Comparison of ENCODE assay signal across 20 cellular contexts in the genomic region with DNA sequence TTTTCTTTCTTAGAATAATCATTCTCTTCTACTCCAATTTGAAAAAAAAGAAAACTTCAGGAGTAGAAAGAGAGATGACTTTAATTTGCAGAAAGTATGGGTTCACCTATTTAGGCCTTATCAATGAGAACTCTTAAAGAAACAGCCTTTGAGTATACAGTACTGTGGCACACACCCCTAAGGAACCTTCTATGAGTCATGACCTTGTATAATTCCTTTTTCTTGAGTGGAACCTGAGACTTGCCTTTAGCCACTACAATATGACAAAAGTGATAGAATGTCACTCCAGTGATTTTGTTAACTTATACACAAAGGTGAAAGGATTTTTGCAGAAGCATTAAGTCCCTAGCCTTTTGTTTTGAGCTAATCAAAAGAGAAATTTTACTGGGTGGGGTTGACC. TPM values are rescaled to one million over a fixed set of nuclear protein-coding genes. Genes with fewer than 3 reads are reported as not detected.
A peak's percentile ranks its signal among the peaks of the same experiment; 100 is the strongest.
DNase-seq lines count a peak whose midpoint lies in the region; ATAC-seq and TF ChIP-seq lines count a peak whose summit lies in the region.
"Had no signal": no experiment of that assay in that cellular context is flagged by ENCODE, and none has a peak within 500 bp of the region (broad histone marks: within the 10 kb centered on the region; RNA-seq: fewer than 3 reads in every experiment).

No MANE protein-coding gene starts in this region.

- TF ChIP-seq EP300 in SK-N-SH (IDR thresholded peaks at IDR 0.05; ENCODE audit: borderline replicate concordance in 1 of 2, low read depth in 1 of 2, low read length in 1 of 2): no peak

- H2AFZ ChIP-seq in SK-N-SH (ENCODE audit: low read depth): no peak overlapping the region
- H2AFZ ChIP-seq: GM23338 had no signal

- no peaks in the 10 kb centered on the region for H4K20me1 ChIP-seq in SK-N-SH (ENCODE audit: insufficient read depth)
- H4K20me1 ChIP-seq: BLaER1 had no signal

- no peak overlapping the region for H3K9ac ChIP-seq in SK-N-SH
- H3K9ac ChIP-seq: BLaER1 had no signal

- no peaks in the 10 kb centered on the region for H3K27me3 Mint-ChIP-seq in osteocyte (ENCODE audit: unreplicated experiment)
- peaks cover 34% of the 10 kb centered on the region for H3K27me3 Mint-ChIP-seq in activated T-cell treated with anti-CD3 and anti-CD28 coated beads, Interleukin-2, amount 50 U/mL, for 72 hours (ENCODE audit: low read depth)
- H3K27me3 Mint-ChIP-seq in effector memory CD8-positive, alpha-beta T cell: peaks cover 10 to 35% of the 10 kb centered on the region in 2 donors

- no peaks in the 10 kb centered on the region for H3K9me2 ChIP-seq in SK-N-SH

- H3F3A ChIP-seq in SK-N-SH (replicated peaks; ENCODE audit: insufficient read depth): peaks cover 37% of the 10 kb centered on the region

- H3K4me3 ChIP-seq in SK-N-SH (ENCODE audit: low read depth in 2 of 2, low read length in 1 of 2) (no peak overlapping the region), RWPE2 (ENCODE audit: severe bottlenecking) (no peak overlapping the region)
- H3K4me3 ChIP-seq: A549, BLaER1, GM12878, GM23338, K562 had no signal

- TF ChIP-seq CTCF in SK-N-SH (IDR thresholded peaks at IDR 0.05) (no peak), RWPE2 (IDR thresholded peaks at IDR 0.05; ENCODE audit: poor library complexity, severe bottlenecking) (no peak), osteocyte (IDR thresholded peaks at IDR 0.05) (no peak)

- DNase-seq in SK-N-SH (no peak), RWPE2 (ENCODE audit: low spot score) (no peak), osteocyte (ENCODE audit: extremely low spot score, unreplicated experiment) (no peak)
- DNase-seq in activated T-cell treated with anti-CD3 and anti-CD28 coated beads, Interleukin-2, amount 50 U/mL, for 72 hours: no peak
- no peak for DNase-seq in effector memory CD8-positive, alpha-beta T cell
- DNase-seq: CD4-positive, alpha-beta memory T cell; DMS153; DMS79 treated with DMSO at 0.1 percent for 48 hours; HCEC 1CT; IMR-90 had no signal

- CTCF ChIA-PET in SK-N-SH (lab: Yijun Ruan, JAX): interaction anchor here (1.5 to 2.2 kb wide), 3 partner anchors 246 to 384 kb away, joined by 3 to 11 read pairs (median 5); no protein-coding TSS in a partner anchor

- H3K4me3 Mint-ChIP-seq in osteocyte (ENCODE audit: unreplicated experiment): no peak overlapping the region
- no peak overlapping the region for H3K4me3 Mint-ChIP-seq in activated T-cell treated with anti-CD3 and anti-CD28 coated beads, Interleukin-2, amount 50 U/mL, for 72 hours
- H3K4me3 Mint-ChIP-seq in effector memory CD8-positive, alpha-beta T cell: no peak overlapping the region
- H3K4me3 Mint-ChIP-seq: CD14-positive monocyte; CD4-positive, alpha-beta memory T cell; GM23338 had no signal

- H3K4me1 ChIP-seq in SK-N-SH (ENCODE audit: control insufficient read depth in 1 of 2, insufficient read depth in 2 of 2, low read depth in 1 of 2, low read length in 1 of 2) (peaks cover 16 to 32% of the 10 kb centered on the region in 2 experiments; a peak in 3 of 4 replicates), RWPE2 (ENCODE audit: insufficient read depth, poor library complexity, severe bottlenecking) (peaks cover 4% of the 10 kb centered on the region)
- H3K4me1 ChIP-seq: BLaER1 had no signal

- POLR2A ChIA-PET in SK-N-SH (lab: Yijun Ruan, JAX): no interaction called here

- peaks cover 75% of the 10 kb centered on the region for H3K4me1 Mint-ChIP-seq in osteocyte (ENCODE audit: unreplicated experiment)
- no peaks in the 10 kb centered on the region for H3K4me1 Mint-ChIP-seq in activated T-cell treated with anti-CD3 and anti-CD28 coated beads, Interleukin-2, amount 50 U/mL, for 72 hours (ENCODE audit: low read depth)
- H3K4me1 Mint-ChIP-seq in effector memory CD8-positive, alpha-beta T cell (ENCODE audit: low read depth in 2 of 2): peaks cover 1 to 5% of the 10 kb centered on the region in 2 donors
- H3K4me1 Mint-ChIP-seq: CD14-positive monocyte had no signal

- H3K79me2 ChIP-seq in SK-N-SH (ENCODE audit: insufficient read depth): peaks cover 71% of the 10 kb centered on the region

- H3K36me3 ChIP-seq in SK-N-SH (replicated peaks in 1 of 2; ENCODE audit: control insufficient read depth in 1 of 2, insufficient read depth in 2 of 2, low read length in 1 of 2) (peaks cover 0 to 22% of the 10 kb centered on the region in 2 experiments), RWPE2 (ENCODE audit: low read depth) (no peaks in the 10 kb centered on the region)
- H3K36me3 ChIP-seq: BLaER1 had no signal

- no peak for ATAC-seq in SK-N-SH treated with all-trans-retinoic acid at 6 μM for 48 hours
- ATAC-seq in RWPE2 (ENCODE audit: low read depth): peak; percentile 42; the same call in 1 of the 3 replicates
- ATAC-seq in activated T-cell treated with anti-CD3 and anti-CD28 coated beads, Interleukin-2, amount 50 U/mL, for 72 hours (replicated peaks in 1 of 2): no peak
- ATAC-seq in esophagus mucosa: no peak
- ATAC-seq in effector memory CD8-positive, alpha-beta T cell (replicated peaks): no peak
- ATAC-seq: A549, GM12878, GM23338, K562 had no signal

- H3K36me3 Mint-ChIP-seq in osteocyte (ENCODE audit: unreplicated experiment): peaks cover 48% of the 10 kb centered on the region
- no peaks in the 10 kb centered on the region for H3K36me3 Mint-ChIP-seq in activated T-cell treated with anti-CD3 and anti-CD28 coated beads, Interleukin-2, amount 50 U/mL, for 72 hours (ENCODE audit: insufficient read depth in 2 of 2)
- no peaks in the 10 kb centered on the region for H3K36me3 Mint-ChIP-seq in effector memory CD8-positive, alpha-beta T cell (ENCODE audit: insufficient read depth)
- H3K36me3 Mint-ChIP-seq: CD14-positive monocyte; CD4-positive, alpha-beta memory T cell had no signal

- H3K27me3 ChIP-seq in SK-N-SH (ENCODE audit: insufficient read depth): no peaks in the 10 kb centered on the region
- H3K27me3 ChIP-seq in RWPE2 (ENCODE audit: insufficient read depth, poor library complexity, severe bottlenecking): no peaks in the 10 kb centered on the region
- H3K27me3 ChIP-seq: BLaER1 had no signal

- H3K27ac ChIP-seq in SK-N-SH (ENCODE audit: low read depth in 2 of 2, low read length in 1 of 2) (peak overlapping the region; percentile 86 to 94; a peak in 3 of 4 replicates), RWPE2 (ENCODE audit: poor library complexity, severe bottlenecking) (no peak overlapping the region)
- H3K27ac ChIP-seq: 22Rv1, A549, BLaER1 had no signal

- TF ChIP-seq RAD21 in SK-N-SH (IDR thresholded peaks at IDR 0.05; ENCODE audit: low read length): no peak

- peaks cover 4% of the 10 kb centered on the region for H3K9me3 Mint-ChIP-seq in osteocyte (ENCODE audit: unreplicated experiment)
- H3K9me3 Mint-ChIP-seq in activated T-cell treated with anti-CD3 and anti-CD28 coated beads, Interleukin-2, amount 50 U/mL, for 72 hours: peaks cover 0 to 1% of the 10 kb centered on the region in 2 donors
- no peaks in the 10 kb centered on the region for H3K9me3 Mint-ChIP-seq in effector memory CD8-positive, alpha-beta T cell

- H3K4me2 ChIP-seq in SK-N-SH: peak overlapping the region; percentile 59; the same call in 1 of the 2 replicates
- H3K4me2 ChIP-seq: A549, BLaER1, GM23338 had no signal

- H3K9me3 ChIP-seq in SK-N-SH (peaks cover 4% of the 10 kb centered on the region; the same call in 1 of the 2 replicates), RWPE2 (ENCODE audit: severe bottlenecking) (no peaks in the 10 kb centered on the region)
- H3K9me3 ChIP-seq: A549, BLaER1 had no signal

- H3K27ac Mint-ChIP-seq in osteocyte (ENCODE audit: unreplicated experiment): peak overlapping the region; percentile 32
- H3K27ac Mint-ChIP-seq in activated T-cell treated with anti-CD3 and anti-CD28 coated beads, Interleukin-2, amount 50 U/mL, for 72 hours: no peak overlapping the region
- no peak overlapping the region for H3K27ac Mint-ChIP-seq in effector memory CD8-positive, alpha-beta T cell
- H3K27ac Mint-ChIP-seq: CD14-positive monocyte, GM23338 had no signal

TF ChIP-seq in SK-N-SH, 30 proteins besides CTCF, POLR2A, EP300 and RAD21 (continues in another document):
- TF ChIP-seq NRF1 (IDR thresholded peaks at IDR 0.05; ENCODE audit: low read depth, low read length) (no peak), RXRA (IDR thresholded peaks at IDR 0.05; ENCODE audit: borderline replicate concordance, low read depth) (no peak), TCF12 (IDR thresholded peaks at IDR 0.05) (no peak), GABPA (IDR thresholded peaks at IDR 0.05; ENCODE audit: low read depth) (no peak), SIN3A (IDR thresholded peaks at IDR 0.05; ENCODE audit: borderline replicate concordance, low read depth, low read length) (no peak)
- TF ChIP-seq, protein P1, sequence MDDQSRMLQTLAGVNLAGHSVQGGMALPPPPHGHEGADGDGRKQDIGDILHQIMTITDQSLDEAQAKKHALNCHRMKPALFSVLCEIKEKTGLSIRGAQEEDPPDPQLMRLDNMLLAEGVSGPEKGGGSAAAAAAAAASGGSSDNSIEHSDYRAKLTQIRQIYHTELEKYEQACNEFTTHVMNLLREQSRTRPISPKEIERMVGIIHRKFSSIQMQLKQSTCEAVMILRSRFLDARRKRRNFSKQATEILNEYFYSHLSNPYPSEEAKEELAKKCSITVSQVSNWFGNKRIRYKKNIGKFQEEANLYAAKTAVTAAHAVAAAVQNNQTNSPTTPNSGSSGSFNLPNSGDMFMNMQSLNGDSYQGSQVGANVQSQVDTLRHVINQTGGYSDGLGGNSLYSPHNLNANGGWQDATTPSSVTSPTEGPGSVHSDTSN (IDR thresholded peaks at IDR 0.05): no peak

TF ChIP-seq in SK-N-SH treated with all-trans-retinoic acid at 6 μM for 48 hours, 23 proteins besides CTCF, POLR2A, EP300 and RAD21 (continues in another document):
- TF ChIP-seq PPARA (CRISPR knock-in tag; IDR thresholded peaks at IDR 0.05; ENCODE audit: borderline replicate concordance) (no peak), ZNF565 (CRISPR knock-in tag; conservative IDR thresholded peaks at IDR 0.05; ENCODE audit: low read depth) (no peak), ZFP30 (CRISPR knock-in tag; IDR thresholded peaks at IDR 0.05) (no peak), ISL1 (CRISPR knock-in tag; IDR thresholded peaks at IDR 0.05) (no peak), BACH2 (CRISPR knock-in tag; IDR thresholded peaks at IDR 0.05; ENCODE audit: borderline replicate concordance) (no peak), TCF4 (CRISPR knock-in tag; IDR thresholded peaks at IDR 0.05; ENCODE audit: borderline replicate concordance) (no peak), GLIS3 (CRISPR knock-in tag; IDR thresholded peaks at IDR 0.05) (no peak), ZC3H10 (CRISPR knock-in tag; IDR thresholded peaks at IDR 0.05) (no peak)

RNA-seq across cellular contexts. Expression of a gene that starts 58.7 kb away (rescaled TPM):
- polyA plus RNA-seq in SK-N-SH (2012; rRNA removed): 78.7 and 90.0 TPM in 2 replicates
- 114 and 131 TPM in 2 replicates for polyA plus RNA-seq in SK-N-SH (2012; cell fraction: cytosol; rRNA removed)
- polyA plus RNA-seq in SK-N-SH (2012; cell fraction: nucleus; rRNA removed): 52.8 and 78.7 TPM in 2 replicates
- total RNA-seq in osteocyte (1,450 and 1,519 TPM in 2 replicates), esophagus mucosa (0.40 TPM)
- total RNA-seq in activated T-cell treated with anti-CD3 and anti-CD28 coated beads, Interleukin-2, amount 50 U/mL, for 72 hours: not detected
- total RNA-seq: CD4-positive, alpha-beta memory T cell; G401; GM23338 had no signal
- polyA plus RNA-seq: CD14-positive monocyte; CD4-positive, alpha-beta memory T cell had no signal

Comparison
In these comparisons a context has a peak if more than half of its experiments do, and no peak if none do; other contexts are left out.
1. RNA of a gene that starts 58.7 kb away (total RNA-seq): 1,450 to 1,519 TPM in osteocyte; 0.40 TPM in esophagus mucosa (single experiment) and not detected in activated T-cell treated with anti-CD3 and anti-CD28 coated beads, Interleukin-2, amount 50 U/mL, for 72 hours; every median in the first group is over 1,000 times any median in the second.